In the genomic region with DNA sequence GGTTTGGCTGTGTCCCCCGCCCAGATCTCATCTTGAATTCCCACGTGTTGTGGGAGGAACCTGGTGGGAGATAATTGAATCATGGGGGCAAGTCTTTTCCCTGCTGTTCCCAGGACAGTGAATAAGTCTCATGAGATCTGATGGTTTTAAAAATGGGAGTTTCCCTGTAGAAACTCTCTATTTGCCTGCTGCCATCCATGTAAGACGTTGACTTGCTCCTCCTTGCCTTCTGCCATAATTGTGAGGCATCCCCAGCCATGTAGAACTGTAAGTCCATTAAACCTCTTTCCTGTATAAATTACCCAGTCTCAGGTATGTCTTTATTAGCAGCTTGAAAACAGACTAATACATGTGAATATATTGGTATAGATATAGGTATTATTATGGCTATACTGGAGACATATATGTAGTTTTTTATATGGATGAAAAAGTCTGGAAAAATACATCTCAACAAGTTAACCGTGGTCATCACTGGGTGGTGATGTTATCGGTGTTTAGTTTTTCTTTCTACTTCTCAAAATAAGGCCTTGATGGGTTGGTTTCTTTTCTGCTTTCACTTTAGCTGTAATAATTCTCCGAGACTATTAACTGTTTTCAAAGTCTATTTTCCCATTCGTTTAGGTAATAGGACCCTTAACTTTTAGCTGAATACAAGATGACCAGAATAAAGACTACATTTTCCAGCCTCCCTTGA, we compare ENCODE assay signal across 17 cellular contexts. TPM values are rescaled to one million over a fixed set of nuclear protein-coding genes. Genes with fewer than 3 reads are reported as not detected.
A peak's percentile ranks its signal among the peaks of the same experiment; 100 is the strongest.
DNase-seq lines count a peak whose midpoint lies in the region; ATAC-seq and TF ChIP-seq lines count a peak whose summit lies in the region.
"Had no signal": no experiment of that assay in that cellular context is flagged by ENCODE, and none has a peak within 500 bp of the region (broad histone marks: within the 10 kb centered on the region; RNA-seq: fewer than 3 reads in every experiment).

No MANE protein-coding gene starts in this region.

- H3K79me2 ChIP-seq in ACC112 (ENCODE audit: control insufficient read depth, insufficient read depth, low read length, unreplicated experiment) (no peaks in the 10 kb centered on the region), GM23248 (ENCODE audit: insufficient read depth) (no peaks in the 10 kb centered on the region)

- H3K27me3 Mint-ChIP-seq in dendritic cell treated with granulocyte-macrophage colony-stimulating factor and Interleukin-4, amounts not matched to agents 40 ng/mL and 50 ng/mL, for 4 days, result no peaks in the 10 kb centered on the region
- H3K27me3 Mint-ChIP-seq in mesothelial cell of epicardium (ENCODE audit: low read depth), result no peaks in the 10 kb centered on the region

- in situ Hi-C loops in GM23248 (cut with MboI), result no loop called here

- H2AFZ ChIP-seq in ACC112 (ENCODE audit: low read length, unreplicated experiment) (peak overlapping the region; percentile 55), GM23248 (peak overlapping the region; percentile 59)
- H2AFZ ChIP-seq: GM23338 had no signal

- peak overlapping the region; percentile 34 for H3K27ac Mint-ChIP-seq in dendritic cell treated with granulocyte-macrophage colony-stimulating factor and Interleukin-4, amounts not matched to agents 40 ng/mL and 50 ng/mL, for 4 days
- H3K27ac Mint-ChIP-seq in mesothelial cell of epicardium, result no peak overlapping the region
- H3K27ac Mint-ChIP-seq: CD8-positive, alpha-beta memory T cell; GM23338 had no signal

- DNase-seq in GM23248, result no peak
- DNase-seq in COLO668 (lab: John Stamatoyannopoulos, UW; ENCODE audit: unreplicated experiment), result no peak
- DNase-seq in mesothelial cell of epicardium (ENCODE audit: low spot score in 2 of 2, unreplicated experiment in 2 of 2), result no peak
- DNase-seq: ACHN; BE2C; CD8-positive, alpha-beta memory T cell; NCI-H1417; NCI-H2029; NCI-H2171 treated with DMSO at 0.1 percent for 48 hours; NCI-H510A; NCI-H82 had no signal

- peaks cover 29% of the 10 kb centered on the region for H3K4me1 ChIP-seq in ACC112 (ENCODE audit: control insufficient read depth, insufficient read depth, low read length, unreplicated experiment)
- peaks cover 31% of the 10 kb centered on the region for H3K4me1 ChIP-seq in GM23248 (ENCODE audit: insufficient read depth)
- peaks cover 24 to 61% of the 10 kb centered on the region in 2 experiments for H3K4me1 ChIP-seq in neutrophil (ENCODE audit: control insufficient read depth in 1 of 2, insufficient read depth in 1 of 2, low read depth in 1 of 2, low read length in 1 of 2)
- H3K4me1 ChIP-seq: BE2C had no signal

- intact Hi-C loops in dendritic cell treated with granulocyte-macrophage colony-stimulating factor and Interleukin-4, amounts not matched to agents 40 ng/mL and 50 ng/mL, for 4 days (cut with micrococcal nuclease), result loop anchor here (5.0 kb wide), 1 partner anchor 40 kb away; the partner anchor contains the start of gene NCOA1

- H3K36me3 ChIP-seq in ACC112 (ENCODE audit: insufficient read depth, low read length) (no peaks in the 10 kb centered on the region), GM23248 (ENCODE audit: low read depth) (no peaks in the 10 kb centered on the region), neutrophil (no peaks in the 10 kb centered on the region)
- H3K36me3 ChIP-seq: BE2C had no signal

- H3K27ac ChIP-seq in ACC112 (ENCODE audit: low read depth, low read length) (no peak overlapping the region), GM23248 (no peak overlapping the region), neutrophil (peak overlapping the region; percentile 1)
- H3K27ac ChIP-seq: HL-60 had no signal

- TF ChIP-seq CTCF in neutrophil (IDR thresholded peaks at IDR 0.05) (no peak), mesothelial cell of epicardium (IDR thresholded peaks at IDR 0.05; ENCODE audit: unreplicated experiment) (no peak)

- peak overlapping the region; percentile 50 for H3K4me3 Mint-ChIP-seq in dendritic cell treated with granulocyte-macrophage colony-stimulating factor and Interleukin-4, amounts not matched to agents 40 ng/mL and 50 ng/mL, for 4 days
- H3K4me3 Mint-ChIP-seq in mesothelial cell of epicardium, result no peak overlapping the region
- H3K4me3 Mint-ChIP-seq: GM23338 had no signal

- H3K9me3 ChIP-seq in GM23248 (ENCODE audit: low read depth) (no peaks in the 10 kb centered on the region), neutrophil (no peaks in the 10 kb centered on the region)

- no peaks in the 10 kb centered on the region for H3K9me2 ChIP-seq in GM23248 (ENCODE audit: insufficient read depth)

- H3K4me1 Mint-ChIP-seq in dendritic cell treated with granulocyte-macrophage colony-stimulating factor and Interleukin-4, amounts not matched to agents 40 ng/mL and 50 ng/mL, for 4 days (ENCODE audit: low read depth), result peaks cover 44% of the 10 kb centered on the region
- H3K4me1 Mint-ChIP-seq in mesothelial cell of epicardium, result no peaks in the 10 kb centered on the region

- 21 to 22% methylated on average over 7 of the region's 7 CpGs for WGBS in GM23248 (ENCODE audit: low coverage in 1 of 2, low lambda C conversion rate in 2 of 2, missing lambda C conversion rate in 2 of 2), 2 experiments

- peak overlapping the region; percentile 18 for H3K4me2 ChIP-seq in GM23248 (ENCODE audit: unreplicated experiment)
- H3K4me2 ChIP-seq: GM23338 had no signal

- H3K9me3 Mint-ChIP-seq in dendritic cell treated with granulocyte-macrophage colony-stimulating factor and Interleukin-4, amounts not matched to agents 40 ng/mL and 50 ng/mL, for 4 days, result no peaks in the 10 kb centered on the region
- H3K9me3 Mint-ChIP-seq in mesothelial cell of epicardium, result peaks cover 20% of the 10 kb centered on the region

- peaks cover 27% of the 10 kb centered on the region for H3F3A ChIP-seq in GM23248 (ENCODE audit: insufficient read depth)

- H3K36me3 Mint-ChIP-seq in dendritic cell treated with granulocyte-macrophage colony-stimulating factor and Interleukin-4, amounts not matched to agents 40 ng/mL and 50 ng/mL, for 4 days (ENCODE audit: low read depth), result no peaks in the 10 kb centered on the region
- H3K36me3 Mint-ChIP-seq in mesothelial cell of epicardium, result no peaks in the 10 kb centered on the region

- no peaks in the 10 kb centered on the region for H4K20me1 ChIP-seq in GM23248 (ENCODE audit: insufficient read depth)

- H3K9ac ChIP-seq in GM23248, result no peak overlapping the region

- no peaks in the 10 kb centered on the region for H3K27me3 ChIP-seq in ACC112 (ENCODE audit: insufficient read depth, low read length)
- no peaks in the 10 kb centered on the region for H3K27me3 ChIP-seq in GM23248 (replicated peaks; ENCODE audit: insufficient read depth)
- H3K27me3 ChIP-seq in neutrophil, result no peaks in the 10 kb centered on the region
- H3K27me3 ChIP-seq: BE2C had no signal

- no peak for ATAC-seq in HG03095 (IDR thresholded peaks at IDR 0.05; ENCODE audit: unreplicated experiment)
- ATAC-seq: GM23338 had no signal

- H3K4me3 ChIP-seq in ACC112 (ENCODE audit: low read depth, low read length), result peak overlapping the region; percentile 68
- no peak overlapping the region for H3K4me3 ChIP-seq in GM23248
- no peak overlapping the region for H3K4me3 ChIP-seq in neutrophil (ENCODE audit: low read depth in 1 of 2, low read length in 1 of 2)
- H3K4me3 ChIP-seq: GM23338 had no signal

RNA-seq across cellular contexts. Expression of gene NCOA1, which starts 39.1 kb away (rescaled TPM):
- 8.0 and 14.5 TPM in 2 replicates for total RNA-seq in GM23248 (2014; rRNA removed; shearing (Covaris generic))
- 2.5 and 2.6 TPM in 2 replicates for polyA plus RNA-seq in GM23248 (2016; fragmentation: Nextera tagmentation; extraction: Ambion mirVana)
- 35.1 to 37.1 TPM (median 36.8 TPM) in 3 replicates for total RNA-seq in mesothelial cell of epicardium
